ENCODE assay signal across 27 cellular contexts in genomic region chrX:155949098-155949497, GRCh38. TPM values are rescaled to one million over a fixed set of nuclear protein-coding genes. Genes with fewer than 3 reads are reported as not detected.
"Had no signal": no experiment of that assay in that cellular context is flagged by ENCODE, and none has a peak within 500 bp of the region (broad histone marks: within the 10 kb centered on the region; RNA-seq: fewer than 3 reads in every experiment).

No MANE protein-coding gene starts in this region.

- DNase-seq: activated CD4-positive, alpha-beta T cell treated with anti-CD3 and anti-CD28 coated beads for 1 hour; activated CD4-positive, alpha-beta T cell treated with anti-CD3 and anti-CD28 coated beads, Interleukin-2, amount 50 U/mL, for 1 hour; activated CD8-positive, alpha-beta T cell treated with anti-CD3 and anti-CD28 coated beads, Interleukin-2, amount 10 ng/mL, durations not matched to agents 7 days and 5 days; activated gamma-delta T cell; activated naive CD4-positive, alpha-beta T cell treated with anti-CD3 and anti-CD28 coated beads, Interleukin-2, amount 50 U/mL, for 16 hours; anterior cingulate cortex; kidney glomerular epithelial cell; left lung; midbrain; retina; sigmoid colon; stimulated activated CD4-positive, alpha-beta T cell treated with anti-CD3 and anti-CD28 coated beads, Interleukin-15, amount 100 ng/mL, for 24 hours; testis; WERI-Rb-1 had no signal

- H3K9me3 ChIP-seq: left lung, sigmoid colon, testis, vagina had no signal

- H3K4me3 ChIP-seq: left lung, sigmoid colon, smooth muscle cell, testis, vagina had no signal

- H3K4me1 ChIP-seq: left lung, sigmoid colon, testis, vagina had no signal

- H3K4me3 Mint-ChIP-seq: activated CD8-positive, alpha-beta T cell treated with anti-CD3 and anti-CD28 coated beads, Interleukin-2, amount 10 ng/mL, durations not matched to agents 7 days and 5 days; activated T-helper 1 cell treated with anti-CD3 and anti-CD28 coated beads, Interleukin-12 subunit alpha, Interleukin-12 subunit beta, Interleukin-2, Interleukin-4 antibody, amounts not matched to agents 30 ng/mL and 10 ng/mL and 1 ng/mL, durations not matched to agents 14 hours and 24 hours and 36 hours; brain; central memory CD8-positive, alpha-beta T cell; natural killer cell treated with Interleukin-12 subunit alpha and Interleukin-12 subunit beta and Interleukin-15 and Interleukin-18, amount 100 ng/mL, for 72 hours; stimulated activated memory B cell treated with anti-CD40 and anti-IgM and Interleukin-4, amounts not matched to agents 10 μg/mL and 1 μg/mL and 100 μg/mL, for 72 hours; type B pancreatic cell had no signal

- H3K4me1 Mint-ChIP-seq: brain; central memory CD8-positive, alpha-beta T cell; stimulated activated memory B cell treated with anti-CD40 and anti-IgM and Interleukin-4, amounts not matched to agents 10 μg/mL and 1 μg/mL and 100 μg/mL, for 72 hours had no signal

- H3K27me3 ChIP-seq: left lung, sigmoid colon, testis, vagina had no signal

- H3K36me3 Mint-ChIP-seq: brain, type B pancreatic cell had no signal

- H3K27me3 Mint-ChIP-seq: brain; central memory CD8-positive, alpha-beta T cell; progenitor cell of endocrine pancreas; stimulated activated memory B cell treated with anti-CD40 and anti-IgM and Interleukin-4, amounts not matched to agents 10 μg/mL and 1 μg/mL and 100 μg/mL, for 72 hours; type B pancreatic cell had no signal

- H3K27ac ChIP-seq: left lung, sigmoid colon, testis, vagina, WERI-Rb-1 had no signal

- ATAC-seq: activated CD8-positive, alpha-beta T cell treated with anti-CD3 and anti-CD28 coated beads, Interleukin-2, amount 10 ng/mL, durations not matched to agents 7 days and 5 days; left lung; natural killer cell treated with Interleukin-12 subunit alpha and Interleukin-12 subunit beta and Interleukin-15 and Interleukin-18, amount 100 ng/mL, for 72 hours; stimulated activated memory B cell treated with anti-CD40 and anti-IgM and Interleukin-4, amounts not matched to agents 10 μg/mL and 1 μg/mL and 100 μg/mL, for 72 hours had no signal

- H3K9me3 Mint-ChIP-seq: activated T-helper 1 cell treated with anti-CD3 and anti-CD28 coated beads, Interleukin-12 subunit alpha, Interleukin-12 subunit beta, Interleukin-2, Interleukin-4 antibody, amounts not matched to agents 30 ng/mL and 10 ng/mL and 1 ng/mL, durations not matched to agents 14 hours and 24 hours and 36 hours; central memory CD8-positive, alpha-beta T cell; stimulated activated memory B cell treated with anti-CD40 and anti-IgM and Interleukin-4, amounts not matched to agents 10 μg/mL and 1 μg/mL and 100 μg/mL, for 72 hours had no signal

- H3K36me3 ChIP-seq: left lung, sigmoid colon, vagina, WERI-Rb-1 had no signal

- H3K27ac Mint-ChIP-seq: activated CD8-positive, alpha-beta T cell treated with anti-CD3 and anti-CD28 coated beads, Interleukin-2, amount 10 ng/mL, durations not matched to agents 7 days and 5 days; activated T-helper 1 cell treated with anti-CD3 and anti-CD28 coated beads, Interleukin-12 subunit alpha, Interleukin-12 subunit beta, Interleukin-2, Interleukin-4 antibody, amounts not matched to agents 30 ng/mL and 10 ng/mL and 1 ng/mL, durations not matched to agents 14 hours and 24 hours and 36 hours; brain; natural killer cell treated with Interleukin-12 subunit alpha and Interleukin-12 subunit beta and Interleukin-15 and Interleukin-18, amount 100 ng/mL, for 72 hours; progenitor cell of endocrine pancreas; stimulated activated memory B cell treated with anti-CD40 and anti-IgM and Interleukin-4, amounts not matched to agents 10 μg/mL and 1 μg/mL and 100 μg/mL, for 72 hours; type B pancreatic cell had no signal

RNA-seq across cellular contexts. Expression of gene IL9R, which starts 48.4 kb away (rescaled TPM):
- total RNA-seq: fibroblast of villous mesenchyme, glomerular endothelial cell, lung microvascular endothelial cell, osteocyte, progenitor cell of endocrine pancreas, vagina had no signal
